In genomic region chr20:62806383-62807050, GRCh38 we compare ENCODE assay signal across 9 cellular contexts. TPM values are rescaled to one million over a fixed set of nuclear protein-coding genes. Genes with fewer than 3 reads are reported as not detected.
DNase-seq lines count a peak whose midpoint lies in the region; ATAC-seq and TF ChIP-seq lines count a peak whose summit lies in the region.
"Had no signal": no experiment of that assay in that cellular context is flagged by ENCODE, and none has a peak within 500 bp of the region (broad histone marks: within the 10 kb centered on the region; RNA-seq: fewer than 3 reads in every experiment).

No MANE protein-coding gene starts in this region.

- H3F3A ChIP-seq in PC-3 (ENCODE audit: low read length, unreplicated experiment): no peaks in the 10 kb centered on the region

- H3K4me2 ChIP-seq in DND-41 (ENCODE audit: insufficient read depth, low read length) (peak overlapping the region; percentile 97), PC-3 (ENCODE audit: low read length) (peak overlapping the region; percentile 99)

- H3K9me3 ChIP-seq in DND-41 (ENCODE audit: insufficient read depth, low read length, severe bottlenecking) (no peaks in the 10 kb centered on the region), PC-3 (ENCODE audit: low read length) (no peaks in the 10 kb centered on the region), endodermal cell (ENCODE audit: control insufficient read depth, low read length) (no peaks in the 10 kb centered on the region)

- H3K27ac ChIP-seq in DND-41 (ENCODE audit: low read length) (peak overlapping the region; percentile 62), PC-3 (ENCODE audit: low read length) (no peak overlapping the region), endodermal cell (ENCODE audit: low read depth, low read length) (no peak overlapping the region), rectal smooth muscle tissue (ENCODE audit: low read depth, low read length) (no peak overlapping the region)

- peaks cover 5% of the 10 kb centered on the region for H3K36me3 Mint-ChIP-seq in endodermal cell (ENCODE audit: low read depth)

- H3K79me2 ChIP-seq in DND-41 (ENCODE audit: insufficient read depth, low read length): peaks cover 44% of the 10 kb centered on the region
- peaks cover 32% of the 10 kb centered on the region for H3K79me2 ChIP-seq in PC-3 (ENCODE audit: low read length)

- no peak for ATAC-seq in DND-41 (ENCODE audit: insufficient read depth, low read depth)
- ATAC-seq in PC-3: no peak
- no peak for ATAC-seq in sciatic nerve

- intact Hi-C loops in PC-3 (cut with micrococcal nuclease) (no loop called here), sciatic nerve (cut with DNase I) (no loop called here)

- H3K4me1 Mint-ChIP-seq in endodermal cell: no peaks in the 10 kb centered on the region

- peaks cover 61% of the 10 kb centered on the region for H3K36me3 ChIP-seq in DND-41 (ENCODE audit: insufficient read depth, low read length)
- H3K36me3 ChIP-seq in PC-3 (ENCODE audit: low read depth, low read length): peaks cover 23% of the 10 kb centered on the region
- H3K36me3 ChIP-seq in endodermal cell (ENCODE audit: control insufficient read depth, insufficient read depth, low read length): peaks cover 28% of the 10 kb centered on the region
- H3K36me3 ChIP-seq in rectal smooth muscle tissue (ENCODE audit: control insufficient read depth, insufficient read depth, low read length): peaks cover 29% of the 10 kb centered on the region

- TF ChIP-seq CTCF in DND-41 (IDR thresholded peaks at IDR 0.05; ENCODE audit: borderline replicate concordance, extremely low read depth, low read length, poor library complexity, severe bottlenecking) (no peak), PC-3 (conservative IDR thresholded peaks at IDR 0.05; ENCODE audit: low read depth, low read length) (no peak), endodermal cell (conservative IDR thresholded peaks at IDR 0.05) (no peak), GM13977 (IDR thresholded peaks at IDR 0.05; ENCODE audit: extremely low read depth, insufficient read depth, missing control alignments) (no peak)

- 73% methylated on average over 8 to 11 of the region's 11 CpGs for WGBS in endodermal cell (ENCODE audit: insufficient coverage in 1 of 2, insufficient read length in 1 of 2), 2 experiments

- no peaks in the 10 kb centered on the region for H3K9me3 Mint-ChIP-seq in endodermal cell

- H3K4me3 ChIP-seq in DND-41 (ENCODE audit: low read depth in 1 of 2, low read length in 2 of 2) (peak overlapping the region in 1 of 2 experiments; percentile 97; a peak in 3 of 4 replicates), PC-3 (ENCODE audit: low read length) (peak overlapping the region; percentile 96), endodermal cell (ENCODE audit: low read length) (peak overlapping the region; percentile 78), rectal smooth muscle tissue (ENCODE audit: low read length) (peak overlapping the region; percentile 80)

- H3K4me1 ChIP-seq in DND-41 (ENCODE audit: insufficient read depth, low read length) (peaks cover 38% of the 10 kb centered on the region), PC-3 (ENCODE audit: insufficient read depth, low read length) (peaks cover 20% of the 10 kb centered on the region), endodermal cell (ENCODE audit: control insufficient read depth, insufficient read depth, low read length) (no peaks in the 10 kb centered on the region), rectal smooth muscle tissue (ENCODE audit: control insufficient read depth, insufficient read depth, low read length) (peaks cover 6% of the 10 kb centered on the region)

- H3K27me3 ChIP-seq in DND-41 (ENCODE audit: insufficient read depth, low read length, poor library complexity): no peaks in the 10 kb centered on the region
- no peaks in the 10 kb centered on the region for H3K27me3 ChIP-seq in PC-3 (ENCODE audit: low read length)
- no peaks in the 10 kb centered on the region for H3K27me3 ChIP-seq in endodermal cell (ENCODE audit: control insufficient read depth, insufficient read depth, low read length, poor library complexity, severe bottlenecking)
- no peaks in the 10 kb centered on the region for H3K27me3 ChIP-seq in rectal smooth muscle tissue (ENCODE audit: control insufficient read depth, insufficient read depth, low read length)

- in situ Hi-C loops in GM13977 (cut with MboI; ENCODE audit: low pct_unique_long_range_greater_than_20kb, low sequenced_read_pairs, unreplicated experiment): no loop called here

- TSS peak; percentile 27 for BruUV-seq in PC-3 (replicated peaks; lab: Mats Ljungman, UMichigan)

- POLR2A ChIA-PET in PC-3 (lab: Charles Lee; ENCODE audit: unreplicated experiment): interaction anchor here (0.6 kb wide), 1 partner anchor 10 kb away, joined by 3 read pairs; the partner anchor contains the start of gene MRGBP

- CTCF ChIA-PET in PC-3 (lab: Charles Lee): no interaction called here

- no peaks in the 10 kb centered on the region for H3K9me2 ChIP-seq in PC-3 (replicated peaks; ENCODE audit: low read length)

- H3K9ac ChIP-seq in DND-41 (ENCODE audit: low read depth, low read length) (peak overlapping the region; percentile 85), PC-3 (ENCODE audit: low read length) (peak overlapping the region; percentile 95; the same call in 1 of the 2 replicates), endodermal cell (ENCODE audit: extremely low read depth, low read length, poor library complexity, severe bottlenecking) (no peak overlapping the region), rectal smooth muscle tissue (ENCODE audit: low read length) (no peak overlapping the region)

- peak overlapping the region; percentile 74 for H3K4me3 Mint-ChIP-seq in endodermal cell

- H4K20me1 ChIP-seq in DND-41 (ENCODE audit: insufficient read depth, low read length): peaks cover 52% of the 10 kb centered on the region
- H4K20me1 ChIP-seq in PC-3 (ENCODE audit: low read length): peaks cover 14% of the 10 kb centered on the region

- H3K27ac Mint-ChIP-seq in endodermal cell: no peak overlapping the region

- H3K27me3 Mint-ChIP-seq in endodermal cell (ENCODE audit: insufficient read depth): peaks cover 4% of the 10 kb centered on the region

- DNase-seq in DND-41 (no peak), PC-3 (no peak), endodermal cell (no peak), GM13977 (ENCODE audit: low spot score) (no peak), sciatic nerve (ENCODE audit: low spot score) (no peak), AG08395 (ENCODE audit: low spot score) (no peak)
- no peak for DNase-seq in activated effector memory CD4-positive, alpha-beta T cell treated with anti-CD3 and anti-CD28 coated beads, Interleukin-2, amount 50 U/mL, for 16 hours

- no peak overlapping the region for H2AFZ ChIP-seq in DND-41 (ENCODE audit: low read depth, low read length)
- H2AFZ ChIP-seq in PC-3 (ENCODE audit: low read length): no peak overlapping the region

RNA-seq across cellular contexts. Expression of gene OGFR, which starts 1.9 kb away (rescaled TPM):
- total RNA-seq in PC-3 (2014; rRNA removed) (78.9 and 112 TPM in 2 replicates), endodermal cell (10 to 100 TPM; 28.1 to 28.5 TPM), sciatic nerve (52.7 TPM)
- 23.9 TPM for polyA plus RNA-seq in endodermal cell (2013, experiment 1 of 2)
- 19.5 TPM for polyA plus RNA-seq in endodermal cell (2013, experiment 2 of 2)

RNA-seq across cellular contexts. Expression of gene MRGBP, which starts 10.2 kb away (rescaled TPM):
- 48.8 and 56.3 TPM in 2 replicates for total RNA-seq in PC-3 (2014; rRNA removed)
- 10 to 100 TPM; 14.3 to 18.7 TPM for total RNA-seq in endodermal cell
- polyA plus RNA-seq in endodermal cell (2013, experiment 1 of 2): 18.3 TPM
- 18.5 TPM for polyA plus RNA-seq in endodermal cell (2013, experiment 2 of 2)
- 10.4 TPM for total RNA-seq in sciatic nerve

RNA-seq across cellular contexts. Expression of gene COL9A3, which starts 10.3 kb away (rescaled TPM):
- 14.3 and 17.7 TPM in 2 replicates for total RNA-seq in PC-3 (2014; rRNA removed)
- 100 to 1,000 TPM in 1 of 2 donors, 10 to 100 TPM in 1; 48.9 to 133 TPM for total RNA-seq in endodermal cell
- polyA plus RNA-seq in endodermal cell (2013, experiment 1 of 2): 71.6 TPM
- 66.6 TPM for polyA plus RNA-seq in endodermal cell (2013, experiment 2 of 2)
- 69.6 TPM for total RNA-seq in sciatic nerve
- total RNA-seq: bronchial epithelial cell had no signal

RNA-seq across cellular contexts. Expression of gene TCFL5, which starts 55.1 kb away (rescaled TPM):
- total RNA-seq in PC-3 (2014; rRNA removed): 15.8 and 21.7 TPM in 2 replicates
- 10 to 100 TPM; 15.8 to 17.4 TPM for total RNA-seq in endodermal cell
- polyA plus RNA-seq in endodermal cell (2013, experiment 1 of 2): 21.1 TPM
- 22.4 TPM for polyA plus RNA-seq in endodermal cell (2013, experiment 2 of 2)
- 14.6 TPM for total RNA-seq in sciatic nerve

Comparison
In these comparisons a context has a peak if more than half of its experiments do, and no peak if none do; other contexts are left out.
1. H3K9ac ChIP-seq: peak in DND-41 (single experiment) and PC-3 (single experiment); none in endodermal cell (single experiment) and rectal smooth muscle tissue (single experiment).